24 cellular contexts compared by ENCODE assay signal in genomic region chr7:30251708-30252329, GRCh38. TPM values are rescaled to one million over a fixed set of nuclear protein-coding genes. Genes with fewer than 3 reads are reported as not detected.
DNase-seq lines count a peak whose midpoint lies in the region; TF ChIP-seq lines count a peak whose summit lies in the region.
"Had no signal": no experiment of that assay in that cellular context is flagged by ENCODE, and none has a peak within 500 bp of the region (broad histone marks: within the 10 kb centered on the region; RNA-seq: fewer than 3 reads in every experiment).

No MANE protein-coding gene starts in this region.

- no peak overlapping the region for H3K27ac Mint-ChIP-seq in neural progenitor cell
- H3K27ac Mint-ChIP-seq: activated CD4-positive, alpha-beta T cell treated with anti-CD3 and anti-CD28 coated beads, Interleukin-2, amount 10 ng/mL, durations not matched to agents 24 days and 14 days; activated naive CD4-positive, alpha-beta T cell treated with anti-CD3 and anti-CD28 coated beads, Interleukin-2, amount 10 ng/mL, durations not matched to agents 7 days and 5 days had no signal

- no peak overlapping the region for H3K4me3 ChIP-seq in fibroblast of lung (replicated peaks in 1 of 4; ENCODE audit: control extremely low read depth in 1 of 4, insufficient read depth in 1 of 4, low read depth in 3 of 4, low read length in 4 of 4)
- no peak overlapping the region for H3K4me3 ChIP-seq in neural progenitor cell
- no peak overlapping the region for H3K4me3 ChIP-seq in MM.1S (ENCODE audit: low read length)
- H3K4me3 ChIP-seq: HAP-1, lung, upper lobe of right lung had no signal

- no peak overlapping the region for H3K9ac ChIP-seq in fibroblast of lung (ENCODE audit: insufficient read depth, low read length)
- no peak overlapping the region for H3K9ac ChIP-seq in neural progenitor cell
- H3K9ac ChIP-seq in MM.1S (ENCODE audit: low read length) = no peak overlapping the region

- H3K27ac ChIP-seq in fibroblast of lung (ENCODE audit: insufficient read depth, low read length) = no peak overlapping the region
- H3K27ac ChIP-seq in neural progenitor cell = no peak overlapping the region
- no peak overlapping the region for H3K27ac ChIP-seq in MM.1S (ENCODE audit: low read length)
- H3K27ac ChIP-seq: WERI-Rb-1 had no signal

- H3K4me1 Mint-ChIP-seq in neural progenitor cell = peaks cover 15% of the 10 kb centered on the region

- no peaks in the 10 kb centered on the region for H4K20me1 ChIP-seq in fibroblast of lung (ENCODE audit: control insufficient read depth, extremely low read depth, insufficient read depth, low read length)
- H4K20me1 ChIP-seq in neural progenitor cell (ENCODE audit: low read depth) = no peaks in the 10 kb centered on the region
- no peaks in the 10 kb centered on the region for H4K20me1 ChIP-seq in MM.1S (ENCODE audit: insufficient read depth, low read length)

- H3F3A ChIP-seq in neural progenitor cell (ENCODE audit: low read depth) (no peaks in the 10 kb centered on the region), MM.1S (ENCODE audit: insufficient read depth, low read length) (no peaks in the 10 kb centered on the region)

- H3K4me1 ChIP-seq in fibroblast of lung (ENCODE audit: control insufficient read depth, extremely low read depth, insufficient read depth, low read length) (no peaks in the 10 kb centered on the region), neural progenitor cell (peaks cover 13% of the 10 kb centered on the region), MM.1S (ENCODE audit: low read length) (peaks cover 7% of the 10 kb centered on the region; the same call in 1 of the 2 replicates)
- H3K4me1 ChIP-seq: BE2C had no signal

- in situ Hi-C loops in ACHN (cut with HindIII; ENCODE audit: low pct_ligation_motif_present, low pct_unique_long_range_greater_than_20kb, low sequenced_read_pairs) = no loop called here

- DNase-seq in DMS53 (lab: John Stamatoyannopoulos, UW) = peak; percentile 62
- DNase-seq in DMS53 treated with DMSO at 0.1 percent for 48 hours (lab: John Stamatoyannopoulos, UW; ENCODE audit: unreplicated experiment) = no peak
- peak; percentile 14 for DNase-seq in RPMI7951 (ENCODE audit: low read depth)
- DNase-seq in fibroblast of lung (ENCODE audit: low read depth in 2 of 2) = peak; percentile 20 to 21
- peak; percentile 23 for DNase-seq in neural progenitor cell (ENCODE audit: low spot score)
- DNase-seq in MM.1S = no peak
- no peak for DNase-seq in ACHN
- no peak for DNase-seq in activated gamma-delta T cell treated with Interleukin-2 at 50 U/mL for 16 hours
- DNase-seq: activated CD4-positive, alpha-beta T cell treated with anti-CD3 and anti-CD28 coated beads, Interleukin-2, amount 10 ng/mL, durations not matched to agents 24 days and 14 days; activated naive CD4-positive, alpha-beta T cell treated with anti-CD3 and anti-CD28 coated beads, Interleukin-2, amount 10 ng/mL, durations not matched to agents 7 days and 5 days; activated T-cell treated with anti-CD3 and anti-CD28 coated beads, Interleukin-2, amount 50 U/mL, for 48 hours; BE2C; Calu3; EL; NCI-H1417 treated with DMSO at 0.1 percent for 48 hours; NCI-H526; occipital lobe; small intestine; stimulated activated CD4-positive, alpha-beta T cell treated with anti-CD3 and anti-CD28 coated beads, Interleukin-1b, Interleukin-23, amount 100 ng/mL, for 48 hours; upper lobe of right lung; WERI-Rb-1 had no signal

- no peaks in the 10 kb centered on the region for H3K9me2 ChIP-seq in MM.1S (replicated peaks; ENCODE audit: insufficient read depth, low read length)

- no peak overlapping the region for H3K4me3 Mint-ChIP-seq in neural progenitor cell
- H3K4me3 Mint-ChIP-seq: activated CD4-positive, alpha-beta T cell treated with anti-CD3 and anti-CD28 coated beads, Interleukin-2, amount 10 ng/mL, durations not matched to agents 24 days and 14 days; activated naive CD4-positive, alpha-beta T cell treated with anti-CD3 and anti-CD28 coated beads, Interleukin-2, amount 10 ng/mL, durations not matched to agents 7 days and 5 days; dendritic cell treated with granulocyte-macrophage colony-stimulating factor and Interleukin-4, amounts not matched to agents 40 ng/mL and 50 ng/mL, for 4 days had no signal

- peaks cover 3% of the 10 kb centered on the region for H3K27me3 Mint-ChIP-seq in neural progenitor cell (ENCODE audit: insufficient read depth, low read depth)
- H3K27me3 Mint-ChIP-seq: activated CD4-positive, alpha-beta T cell treated with anti-CD3 and anti-CD28 coated beads, Interleukin-2, amount 10 ng/mL, durations not matched to agents 24 days and 14 days; activated naive CD4-positive, alpha-beta T cell treated with anti-CD3 and anti-CD28 coated beads, Interleukin-2, amount 10 ng/mL, durations not matched to agents 7 days and 5 days; dendritic cell treated with granulocyte-macrophage colony-stimulating factor and Interleukin-4, amounts not matched to agents 40 ng/mL and 50 ng/mL, for 4 days had no signal

- no peak overlapping the region for H3K4me2 ChIP-seq in fibroblast of lung (ENCODE audit: extremely low read depth, insufficient read depth, low read length)
- H3K4me2 ChIP-seq in neural progenitor cell = no peak overlapping the region
- H3K4me2 ChIP-seq in MM.1S (ENCODE audit: low read depth, low read length) = no peak overlapping the region

- H3K36me3 ChIP-seq in fibroblast of lung (ENCODE audit: control insufficient read depth, insufficient read depth, low read length) (no peaks in the 10 kb centered on the region), neural progenitor cell (no peaks in the 10 kb centered on the region), MM.1S (replicated peaks; ENCODE audit: insufficient read depth, low read length) (no peaks in the 10 kb centered on the region)
- H3K36me3 ChIP-seq: BE2C, HAP-1, upper lobe of right lung, WERI-Rb-1 had no signal

- H3K27me3 ChIP-seq in fibroblast of lung (ENCODE audit: control insufficient read depth, insufficient read depth, low read length) (peaks cover 7% of the 10 kb centered on the region), neural progenitor cell (no peaks in the 10 kb centered on the region), MM.1S (replicated peaks; ENCODE audit: insufficient read depth, low read length) (no peaks in the 10 kb centered on the region)
- H3K27me3 ChIP-seq: BE2C, upper lobe of right lung had no signal

- H3K9me3 ChIP-seq in fibroblast of lung (ENCODE audit: control insufficient read depth, insufficient read depth, low read depth, low read length) (no peaks in the 10 kb centered on the region), neural progenitor cell (ENCODE audit: low read depth) (no peaks in the 10 kb centered on the region), MM.1S (replicated peaks; ENCODE audit: insufficient read depth, low read length) (no peaks in the 10 kb centered on the region)
- H3K9me3 ChIP-seq: BE2C, HAP-1, upper lobe of right lung had no signal

- H3K79me2 ChIP-seq in fibroblast of lung (ENCODE audit: control insufficient read depth, insufficient read depth, low read length) (no peaks in the 10 kb centered on the region), neural progenitor cell (ENCODE audit: low read depth) (no peaks in the 10 kb centered on the region), MM.1S (ENCODE audit: low read length) (no peaks in the 10 kb centered on the region)

- H2AFZ ChIP-seq in fibroblast of lung (ENCODE audit: low read length) = no peak overlapping the region
- no peak overlapping the region for H2AFZ ChIP-seq in neural progenitor cell (replicated peaks)
- no peak overlapping the region for H2AFZ ChIP-seq in MM.1S (ENCODE audit: low read length)

- no peaks in the 10 kb centered on the region for H3K36me3 Mint-ChIP-seq in neural progenitor cell
- H3K36me3 Mint-ChIP-seq: activated naive CD4-positive, alpha-beta T cell treated with anti-CD3 and anti-CD28 coated beads, Interleukin-2, amount 10 ng/mL, durations not matched to agents 7 days and 5 days had no signal

- TF ChIP-seq CTCF in fibroblast of lung (conservative IDR thresholded peaks at IDR 0.05 in 1 of 2, IDR thresholded peaks at IDR 0.05 in 1 of 2; ENCODE audit: low read depth in 1 of 2, low read length in 2 of 2) = no peak
- TF ChIP-seq CTCF in neural progenitor cell (IDR thresholded peaks at IDR 0.05) = no peak
- TF ChIP-seq CTCF in MM.1S (IDR thresholded peaks at IDR 0.05; ENCODE audit: low read length) = no peak

- no peaks in the 10 kb centered on the region for H3K9me3 Mint-ChIP-seq in neural progenitor cell
- H3K9me3 Mint-ChIP-seq: activated CD4-positive, alpha-beta T cell treated with anti-CD3 and anti-CD28 coated beads, Interleukin-2, amount 10 ng/mL, durations not matched to agents 24 days and 14 days; activated naive CD4-positive, alpha-beta T cell treated with anti-CD3 and anti-CD28 coated beads, Interleukin-2, amount 10 ng/mL, durations not matched to agents 7 days and 5 days; dendritic cell treated with granulocyte-macrophage colony-stimulating factor and Interleukin-4, amounts not matched to agents 40 ng/mL and 50 ng/mL, for 4 days had no signal

RNA-seq across cellular contexts. Expression of gene ZNRF2, which starts 32.6 kb away (rescaled TPM):
- total RNA-seq in RPMI7951 (2014; rRNA removed; shearing (Covaris generic)) = 15.1 and 18.8 TPM in 2 replicates
- total RNA-seq in fibroblast of lung = 7.2 and 7.9 TPM in 2 replicates
- 2.1 and 2.6 TPM in 2 replicates for polyA plus RNA-seq in fibroblast of lung
- polyA plus RNA-seq in fibroblast of lung (2012) = 1.6 and 1.8 TPM in 2 replicates
- polyA minus RNA-seq in fibroblast of lung (ENCODE audit: low replicate concordance) = not detected in 2 replicates
- total RNA-seq in neural progenitor cell (ENCODE audit: low replicate concordance) = 25.5 and 37.7 TPM in 2 replicates

Comparison
In these comparisons a context has a peak if more than half of its experiments do, and no peak if none do; other contexts are left out.
1. DNase-seq: peak in DMS53 (single experiment), RPMI7951 (single experiment), fibroblast of lung (2 of 2) and neural progenitor cell (single experiment); none in DMS53 treated with DMSO at 0.1 percent for 48 hours (single experiment), MM.1S (single experiment), ACHN (single experiment) and activated gamma-delta T cell treated with Interleukin-2 at 50 U/mL for 16 hours (single experiment).